ENCODE assay signal across 8 cellular contexts in the genomic region with DNA sequence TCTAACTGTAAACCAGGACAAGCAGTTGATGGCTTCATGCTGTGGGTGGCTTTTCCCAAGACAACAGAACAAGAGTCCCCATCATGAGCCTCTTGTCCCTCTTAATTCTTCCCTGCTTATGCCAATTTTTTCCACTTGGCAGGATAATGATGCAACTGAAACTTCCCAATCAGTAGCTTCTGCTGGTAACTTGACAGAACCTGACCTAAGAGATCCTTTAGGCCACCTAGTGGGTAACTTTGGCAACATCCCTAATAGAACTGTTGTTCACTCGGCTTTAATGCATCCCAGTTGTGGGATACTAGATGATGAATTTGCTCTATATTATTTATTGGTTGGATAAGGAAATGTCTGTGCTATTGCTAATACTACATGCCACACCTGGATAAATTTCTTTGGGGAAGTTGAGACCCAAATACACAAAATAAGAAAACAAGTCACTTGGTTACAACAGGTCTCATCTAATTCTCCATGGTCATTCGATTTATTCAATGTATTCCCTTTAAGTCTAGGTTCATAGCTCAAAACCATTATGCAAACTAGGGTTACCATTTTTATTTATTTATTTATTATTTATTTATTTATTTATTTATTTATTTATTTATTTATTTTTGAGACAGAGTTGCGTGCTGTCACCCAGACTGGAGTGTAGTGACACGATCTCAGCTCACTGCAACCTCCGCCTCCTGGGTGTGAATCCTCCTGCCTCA. TPM values are rescaled to one million over a fixed set of nuclear protein-coding genes. Genes with fewer than 3 reads are reported as not detected.
DNase-seq lines count a peak whose midpoint lies in the region; ATAC-seq and TF ChIP-seq lines count a peak whose summit lies in the region.

No MANE protein-coding gene starts in this region.

- H3K79me2 ChIP-seq in GM23338 (replicated peaks; ENCODE audit: insufficient read depth): no peaks in the 10 kb centered on the region

- H3K27me3 ChIP-seq in GM23338 (ENCODE audit: insufficient read depth) (no peaks in the 10 kb centered on the region), transverse colon (no peaks in the 10 kb centered on the region)

- no peak overlapping the region for H2AFZ ChIP-seq in GM23338

- no peaks in the 10 kb centered on the region for H3K9me2 ChIP-seq in GM23338 (ENCODE audit: insufficient read depth)

- H3K27me3 Mint-ChIP-seq in GM23338 (ENCODE audit: insufficient read depth, low read depth, poor library complexity) (peaks cover 18% of the 10 kb centered on the region), MCF 10A (ENCODE audit: insufficient read depth, unreplicated experiment) (peaks cover 39% of the 10 kb centered on the region)

- H3K4me2 ChIP-seq in GM23338: no peak overlapping the region

- TF ChIP-seq EP300 in transverse colon (IDR thresholded peaks at IDR 0.05; ENCODE audit: low read depth): no peak

- intact Hi-C loops in MCF 10A (cut with micrococcal nuclease) (loop anchor here (1.0 to 10.0 kb wide), 2 partner anchors 382 to 509 kb away; partner anchors contain the start of gene SEPTIN3), transverse colon (cut with DNase I; ENCODE audit: low total_unique reads) (no loop called here)

- no peaks in the 10 kb centered on the region for H4K20me1 ChIP-seq in GM23338 (replicated peaks; ENCODE audit: insufficient read depth)

- H3K9me3 Mint-ChIP-seq in GM23338: no peaks in the 10 kb centered on the region
- H3K9me3 Mint-ChIP-seq in MCF 10A (ENCODE audit: unreplicated experiment): no peaks in the 10 kb centered on the region

- H3K4me1 Mint-ChIP-seq in GM23338 (peaks cover 11% of the 10 kb centered on the region), MCF 10A (ENCODE audit: insufficient read depth, unreplicated experiment) (no peaks in the 10 kb centered on the region)

- ATAC-seq in GM23338: peak; percentile 84

- in situ Hi-C loops in transverse colon (cut with MboI; ENCODE audit: low pct_ligation_motif_present in 1 of 4, low pct_unique_long_range_greater_than_20kb in 1 of 4, low sequenced_read_pairs in 3 of 4): no loop called here

- no peak overlapping the region for H3K27ac Mint-ChIP-seq in GM23338
- H3K27ac Mint-ChIP-seq in MCF 10A (ENCODE audit: low read depth, unreplicated experiment): no peak overlapping the region

- DNase-seq in CMK (ENCODE audit: low read depth): peak; percentile 41
- DNase-seq in GM23338 (ENCODE audit: low spot score): peak; percentile 84
- peak; percentile 69 for DNase-seq in NCI-H69 (lab: John Stamatoyannopoulos, UW)
- peak; percentile 74 for DNase-seq in MCF 10A (ENCODE audit: unreplicated experiment)
- DNase-seq in kidney tubule cell (ENCODE audit: low spot score): peak; percentile 68
- DNase-seq in transverse colon: no peak
- no peak for DNase-seq in stimulated activated CD4-positive, alpha-beta T cell treated with anti-CD3 and anti-CD28 coated beads, Interleukin-4, amount 100 ng/mL, for 1 hour
- DNase-seq in activated naive CD4-positive, alpha-beta T cell treated with Interleukin-2 at 50 U/mL for 16 hours: no peak

- no peak for TF ChIP-seq POLR2A in transverse colon (IDR thresholded peaks at IDR 0.05)

- TF ChIP-seq CTCF in GM23338 (conservative IDR thresholded peaks at IDR 0.05; ENCODE audit: low read depth in 2 of 2) (peak; percentile 74 to 79), MCF 10A (IDR thresholded peaks at IDR 0.05; ENCODE audit: unreplicated experiment) (peak; percentile 46), transverse colon (IDR thresholded peaks at IDR 0.05) (peak; percentile 44 to 65 (median 58))

- H3K4me3 Mint-ChIP-seq in GM23338 (no peak overlapping the region), MCF 10A (ENCODE audit: unreplicated experiment) (no peak overlapping the region)

- 50 to 67% methylated on average over 2 to 5 of the region's 5 CpGs for WGBS in transverse colon (ENCODE audit: low coverage in 1 of 2), 2 donors

- POLR2A ChIA-PET in MCF 10A (lab: Yijun Ruan, JAX): interaction anchor here (0.6 to 1.5 kb wide), 4 partner anchors 17 to 527 kb away, joined by 3 to 4 read pairs (median 3); partner anchors contain the start of gene CENPM

- H3K4me3 ChIP-seq in GM23338: no peak overlapping the region
- H3K4me3 ChIP-seq in transverse colon: no peak overlapping the region

- H3K27ac ChIP-seq in GM23338 (ENCODE audit: low read depth) (no peak overlapping the region), transverse colon (no peak overlapping the region)

- 0 out of 2 replicates have a peak, but pooled peaks cover 3% of the 10 kb centered on the region for H3K4me1 ChIP-seq in GM23338 (ENCODE audit: insufficient read depth)
- no peaks in the 10 kb centered on the region for H3K4me1 ChIP-seq in transverse colon

- H3K36me3 ChIP-seq in GM23338 (ENCODE audit: insufficient read depth) (no peaks in the 10 kb centered on the region), transverse colon (no peaks in the 10 kb centered on the region)

- CTCF ChIA-PET in MCF 10A (lab: Yijun Ruan, JAX): interaction anchor here (0.7 to 2.6 kb wide), 22 partner anchors 9 to 543 kb away, joined by 3 to 12 read pairs (median 4); partner anchors contain the start of gene NDUFA6

- BruUV-seq in MCF 10A (replicated peaks; lab: Mats Ljungman, UMichigan): no TSS peak

- no peaks in the 10 kb centered on the region for H3K36me3 Mint-ChIP-seq in GM23338 (ENCODE audit: low read depth)
- no peaks in the 10 kb centered on the region for H3K36me3 Mint-ChIP-seq in MCF 10A (ENCODE audit: insufficient read depth, unreplicated experiment)

- H3F3A ChIP-seq in GM23338 (replicated peaks; ENCODE audit: low read depth): no peaks in the 10 kb centered on the region

- no peaks in the 10 kb centered on the region for H3K9me3 ChIP-seq in transverse colon

TF ChIP-seq in GM23338, 12 proteins besides CTCF, POLR2A, EP300 and RAD21:
- TF ChIP-seq, protein P1, sequence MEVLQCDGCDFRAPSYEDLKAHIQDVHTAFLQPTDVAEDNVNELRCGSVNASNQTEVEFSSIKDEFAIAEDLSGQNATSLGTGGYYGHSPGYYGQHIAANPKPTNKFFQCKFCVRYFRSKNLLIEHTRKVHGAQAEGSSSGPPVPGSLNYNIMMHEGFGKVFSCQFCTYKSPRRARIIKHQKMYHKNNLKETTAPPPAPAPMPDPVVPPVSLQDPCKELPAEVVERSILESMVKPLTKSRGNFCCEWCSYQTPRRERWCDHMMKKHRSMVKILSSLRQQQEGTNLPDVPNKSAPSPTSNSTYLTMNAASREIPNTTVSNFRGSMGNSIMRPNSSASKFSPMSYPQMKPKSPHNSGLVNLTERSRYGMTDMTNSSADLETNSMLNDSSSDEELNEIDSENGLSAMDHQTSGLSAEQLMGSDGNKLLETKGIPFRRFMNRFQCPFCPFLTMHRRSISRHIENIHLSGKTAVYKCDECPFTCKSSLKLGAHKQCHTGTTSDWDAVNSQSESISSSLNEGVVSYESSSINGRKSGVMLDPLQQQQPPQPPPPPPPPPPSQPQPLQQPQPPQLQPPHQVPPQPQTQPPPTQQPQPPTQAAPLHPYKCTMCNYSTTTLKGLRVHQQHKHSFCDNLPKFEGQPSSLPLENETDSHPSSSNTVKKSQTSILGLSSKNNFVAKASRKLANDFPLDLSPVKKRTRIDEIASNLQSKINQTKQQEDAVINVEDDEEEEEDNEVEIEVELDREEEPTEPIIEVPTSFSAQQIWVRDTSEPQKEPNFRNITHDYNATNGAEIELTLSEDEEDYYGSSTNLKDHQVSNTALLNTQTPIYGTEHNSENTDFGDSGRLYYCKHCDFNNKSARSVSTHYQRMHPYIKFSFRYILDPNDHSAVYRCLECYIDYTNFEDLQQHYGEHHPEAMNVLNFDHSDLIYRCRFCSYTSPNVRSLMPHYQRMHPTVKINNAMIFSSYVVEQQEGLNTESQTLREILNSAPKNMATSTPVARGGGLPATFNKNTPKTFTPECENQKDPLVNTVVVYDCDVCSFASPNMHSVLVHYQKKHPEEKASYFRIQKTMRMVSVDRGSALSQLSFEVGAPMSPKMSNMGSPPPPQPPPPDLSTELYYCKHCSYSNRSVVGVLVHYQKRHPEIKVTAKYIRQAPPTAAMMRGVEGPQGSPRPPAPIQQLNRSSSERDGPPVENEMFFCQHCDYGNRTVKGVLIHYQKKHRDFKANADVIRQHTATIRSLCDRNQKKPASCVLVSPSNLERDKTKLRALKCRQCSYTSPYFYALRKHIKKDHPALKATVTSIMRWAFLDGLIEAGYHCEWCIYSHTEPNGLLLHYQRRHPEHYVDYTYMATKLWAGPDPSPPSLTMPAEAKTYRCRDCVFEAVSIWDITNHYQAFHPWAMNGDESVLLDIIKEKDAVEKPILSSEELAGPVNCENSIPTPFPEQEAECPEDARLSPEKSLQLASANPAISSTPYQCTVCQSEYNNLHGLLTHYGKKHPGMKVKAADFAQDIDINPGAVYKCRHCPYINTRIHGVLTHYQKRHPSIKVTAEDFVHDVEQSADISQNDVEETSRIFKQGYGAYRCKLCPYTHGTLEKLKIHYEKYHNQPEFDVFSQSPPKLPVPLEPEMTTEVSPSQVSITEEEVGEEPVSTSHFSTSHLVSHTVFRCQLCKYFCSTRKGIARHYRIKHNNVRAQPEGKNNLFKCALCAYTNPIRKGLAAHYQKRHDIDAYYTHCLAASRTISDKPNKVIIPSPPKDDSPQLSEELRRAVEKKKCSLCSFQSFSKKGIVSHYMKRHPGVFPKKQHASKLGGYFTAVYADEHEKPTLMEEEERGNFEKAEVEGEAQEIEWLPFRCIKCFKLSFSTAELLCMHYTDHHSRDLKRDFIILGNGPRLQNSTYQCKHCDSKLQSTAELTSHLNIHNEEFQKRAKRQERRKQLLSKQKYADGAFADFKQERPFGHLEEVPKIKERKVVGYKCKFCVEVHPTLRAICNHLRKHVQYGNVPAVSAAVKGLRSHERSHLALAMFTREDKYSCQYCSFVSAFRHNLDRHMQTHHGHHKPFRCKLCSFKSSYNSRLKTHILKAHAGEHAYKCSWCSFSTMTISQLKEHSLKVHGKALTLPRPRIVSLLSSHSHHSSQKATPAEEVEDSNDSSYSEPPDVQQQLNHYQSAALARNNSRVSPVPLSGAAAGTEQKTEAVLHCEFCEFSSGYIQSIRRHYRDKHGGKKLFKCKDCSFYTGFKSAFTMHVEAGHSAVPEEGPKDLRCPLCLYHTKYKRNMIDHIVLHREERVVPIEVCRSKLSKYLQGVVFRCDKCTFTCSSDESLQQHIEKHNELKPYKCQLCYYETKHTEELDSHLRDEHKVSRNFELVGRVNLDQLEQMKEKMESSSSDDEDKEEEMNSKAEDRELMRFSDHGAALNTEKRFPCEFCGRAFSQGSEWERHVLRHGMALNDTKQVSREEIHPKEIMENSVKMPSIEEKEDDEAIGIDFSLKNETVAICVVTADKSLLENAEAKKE (CRISPR knock-in tag; IDR thresholded peaks at IDR 0.05): peak; percentile 48; the same call in 1 of the 2 replicates
- TF ChIP-seq STAT1 (IDR thresholded peaks at IDR 0.05; ENCODE audit: unreplicated experiment) (no peak), CREB1 (CRISPR knock-in tag; IDR thresholded peaks at IDR 0.05; ENCODE audit: low read depth) (no peak)

RNA-seq across cellular contexts. Expression of gene NFAM1, which starts 41.4 kb away (rescaled TPM):
- total RNA-seq in GM23338 (2014; rRNA removed; shearing (Covaris generic)): 0.23 and 0.49 TPM in 2 replicates
- polyA plus RNA-seq in GM23338 (2016; fragmentation: Nextera tagmentation; extraction: Ambion mirVana): 0.09 and 0.11 TPM in 2 replicates
- total RNA-seq in MCF 10A (2022) (not detected in 2 replicates), transverse colon (1 to 10 TPM in 2 of 4 donors, not detected in 2; 1.1 to 1.4 TPM)

RNA-seq across cellular contexts. Expression of gene RRP7A, which starts 46.0 kb away (rescaled TPM):
- 51.9 and 59.2 TPM in 2 replicates for total RNA-seq in GM23338 (2014; rRNA removed; shearing (Covaris generic))
- polyA plus RNA-seq in GM23338 (2016; fragmentation: Nextera tagmentation; extraction: Ambion mirVana): 48.1 and 48.9 TPM in 2 replicates
- 45.1 and 59.4 TPM in 2 replicates for total RNA-seq in MCF 10A (2022)
- total RNA-seq in transverse colon: 10 to 100 TPM; 13.1 to 27.0 (median 17.2) TPM

Comparison
In these comparisons a context has a peak if more than half of its experiments do, and no peak if none do; other contexts are left out.
1. DNase-seq: peak in CMK (single experiment), GM23338 (single experiment), NCI-H69 (single experiment), MCF 10A (single experiment) and kidney tubule cell (single experiment); none in transverse colon (single experiment), stimulated activated CD4-positive, alpha-beta T cell treated with anti-CD3 and anti-CD28 coated beads, Interleukin-4, amount 100 ng/mL, for 1 hour (single experiment) and activated naive CD4-positive, alpha-beta T cell treated with Interleukin-2 at 50 U/mL for 16 hours (single experiment).
2. Peak in every context shown above with its lines, with median percentiles within 50 percentile points of each other: CTCF ChIP-seq.